9 cellular contexts compared by ENCODE assay signal in genomic region chr6:41470341-41471063, GRCh38.
DNase-seq lines count a peak whose midpoint lies in the region; ATAC-seq and TF ChIP-seq lines count a peak whose summit lies in the region.
"Had no signal": no experiment of that assay in that cellular context is flagged by ENCODE, and none has a peak within 500 bp of the region (broad histone marks: within the 10 kb centered on the region; RNA-seq: fewer than 3 reads in every experiment).

No MANE protein-coding gene starts in this region.

- H2BK20ac ChIP-seq in H9 (ENCODE audit: low read depth, low read length, poor library complexity, severe bottlenecking) = no peak overlapping the region

- no peak overlapping the region for H3T11ph ChIP-seq in H9 (ENCODE audit: low read length)

- no peaks in the 10 kb centered on the region for H3K9me3 ChIP-seq in H9 (ENCODE audit: control insufficient read depth, low read depth, low read length)
- H3K9me3 ChIP-seq: spleen had no signal

- H4K91ac ChIP-seq in H9 (ENCODE audit: insufficient read length, low read depth, low read length) = no peak overlapping the region

- no peak overlapping the region for H3K23ac ChIP-seq in H9 (ENCODE audit: insufficient read length, low read depth, low read length)

- no peaks in the 10 kb centered on the region; a peak in 2 of 5 replicates for H3K9me3 Mint-ChIP-seq in H9
- no peaks in the 10 kb centered on the region for H3K9me3 Mint-ChIP-seq in activated T-cell treated with anti-CD3 and anti-CD28 coated beads, Interleukin-2, amount 50 U/mL, for 4 hours

- H3K4me1 Mint-ChIP-seq in H9 = peaks cover 34 to 47% of the 10 kb centered on the region in 2 experiments
- peaks cover 8% of the 10 kb centered on the region for H3K4me1 Mint-ChIP-seq in activated T-cell treated with anti-CD3 and anti-CD28 coated beads, Interleukin-2, amount 50 U/mL, for 4 hours (ENCODE audit: low read depth)

- peak overlapping the region; percentile 62 to 83 for H3K4me3 Mint-ChIP-seq in H9
- H3K4me3 Mint-ChIP-seq in activated T-cell treated with anti-CD3 and anti-CD28 coated beads, Interleukin-2, amount 50 U/mL, for 4 hours = peak overlapping the region; percentile 76

- H3K56ac ChIP-seq in H9 (ENCODE audit: insufficient read length, low read depth, low read length) = no peak overlapping the region

- peak overlapping the region; percentile 48 for H3K14ac ChIP-seq in H9 (ENCODE audit: insufficient read depth, low read length)

- no peak overlapping the region for H2BK15ac ChIP-seq in H9 (ENCODE audit: low read depth, low read length)

- peaks cover 8% of the 10 kb centered on the region; the same call in 1 of the 2 replicates for H3K4me1 ChIP-seq in H9 (ENCODE audit: insufficient read depth, low read length)

- POLR2A ChIA-PET in HEK293T (lab: Yijun Ruan, JAX) = no interaction called here

- H3K27ac ChIP-seq in H9 (ENCODE audit: insufficient read length, low read depth, low read length) (no peak overlapping the region), substantia nigra (ENCODE audit: low read depth, low read length, poor library complexity, severe bottlenecking) (no peak overlapping the region)
- H3K27ac ChIP-seq: spleen had no signal

- H3K9ac ChIP-seq in H9 (ENCODE audit: extremely low read depth, insufficient read length, low read length) = no peak overlapping the region

- H2AK5ac ChIP-seq in H9 (ENCODE audit: insufficient read length, low read length) = no peak overlapping the region

- no peak for DNase-seq in H9
- DNase-seq in activated T-cell treated with anti-CD3 and anti-CD28 coated beads, Interleukin-2, amount 50 U/mL, for 4 hours = no peak
- DNase-seq in hepatic stellate cell (ENCODE audit: low spot score) = peak; percentile 60
- DNase-seq in stimulated activated CD4-positive, alpha-beta T cell treated with anti-CD3 and anti-CD28 coated beads, Interleukin-1b, Interleukin-23, amount 100 ng/mL, for 48 hours = peak; percentile 16
- no peak for DNase-seq in HEK293T (ENCODE audit: extremely low spot score)
- no peak for DNase-seq in substantia nigra (lab: John Stamatoyannopoulos, UW)
- DNase-seq: spleen had no signal

- peaks cover 98% of the 10 kb centered on the region for H3K27me3 Mint-ChIP-seq in H9 (ENCODE audit: low read depth)
- H3K27me3 Mint-ChIP-seq in activated T-cell treated with anti-CD3 and anti-CD28 coated beads, Interleukin-2, amount 50 U/mL, for 4 hours (ENCODE audit: low read depth) = peaks cover 67% of the 10 kb centered on the region

- no peak overlapping the region for H3K4ac ChIP-seq in H9 (ENCODE audit: low read depth, low read length)

- no peaks in the 10 kb centered on the region for H3K79me1 ChIP-seq in H9 (ENCODE audit: insufficient read depth, low read depth, low read length, poor library complexity, severe bottlenecking)

- no peak overlapping the region for H3K27ac Mint-ChIP-seq in H9

- no peak overlapping the region for H4K8ac ChIP-seq in H9 (replicated peaks; ENCODE audit: insufficient read length, low read depth, low read length)

- no peaks in the 10 kb centered on the region for H3K79me2 ChIP-seq in H9 (ENCODE audit: insufficient read depth, low read length)

- no peaks in the 10 kb centered on the region; a peak in 1 of 7 replicates for H3K36me3 Mint-ChIP-seq in H9 (ENCODE audit: insufficient read depth in 1 of 3, low read depth in 3 of 3)
- no peaks in the 10 kb centered on the region for H3K36me3 Mint-ChIP-seq in activated T-cell treated with anti-CD3 and anti-CD28 coated beads, Interleukin-2, amount 50 U/mL, for 4 hours (ENCODE audit: insufficient read depth)

- no peak overlapping the region for H2BK12ac ChIP-seq in H9 (ENCODE audit: insufficient read length, low read depth, low read length)

- WGBS in H9 (ENCODE audit: extremely low coverage, insufficient read length, low lambda C conversion rate) = no CpG with 5 or more reads among the region's 60 CpGs

- no peak overlapping the region for H3K18ac ChIP-seq in H9 (ENCODE audit: insufficient read length, low read depth, low read length)

- no peak overlapping the region for H2AFZ ChIP-seq in H9 (ENCODE audit: low read length)

- H3K23me2 ChIP-seq in H9 (ENCODE audit: insufficient read length, low read depth, low read length, poor library complexity, severe bottlenecking) = peaks cover 13% of the 10 kb centered on the region

- TF ChIP-seq CTCF in H9 (conservative IDR thresholded peaks at IDR 0.05) = no peak

- no peak overlapping the region for H2BK120ac ChIP-seq in H9 (ENCODE audit: low read depth, low read length, poor library complexity, severe bottlenecking)

- peaks cover 25% of the 10 kb centered on the region; the same call in 1 of the 2 replicates for H3K27me3 ChIP-seq in H9 (ENCODE audit: insufficient read depth, low read length)

- ATAC-seq in activated T-cell treated with anti-CD3 and anti-CD28 coated beads, Interleukin-2, amount 50 U/mL, for 4 hours = peak; percentile 55 to 60
- ATAC-seq in GM21360 (IDR thresholded peaks at IDR 0.05; ENCODE audit: unreplicated experiment) (no peak), HG03565 (IDR thresholded peaks at IDR 0.05; ENCODE audit: unreplicated experiment) (no peak)

- H3K4me2 ChIP-seq in H9 (ENCODE audit: insufficient read depth, insufficient read length, low read length) = peak overlapping the region; percentile 77

- H2BK5ac ChIP-seq in H9 (ENCODE audit: insufficient read length, low read length) = no peak overlapping the region

- CTCF ChIA-PET in HEK293T (lab: Yijun Ruan, JAX) = interaction anchor here (1.0 kb wide), 1 partner anchor 20 kb away, joined by 3 read pairs; no protein-coding TSS in a partner anchor

- no peak overlapping the region for H4K5ac ChIP-seq in H9 (ENCODE audit: insufficient read length, low read depth, low read length)

- H4K20me1 ChIP-seq in H9 (ENCODE audit: control insufficient read depth, insufficient read depth, insufficient read length) = no peaks in the 10 kb centered on the region

TF ChIP-seq in HEK293T, 16 proteins besides CTCF, POLR2A, EP300 and RAD21:
- no peak for TF ChIP-seq FOXA1 (IDR thresholded peaks at IDR 0.05)
- TF ChIP-seq SP1 (IDR thresholded peaks at IDR 0.05) = no peak
- no peak for TF ChIP-seq FOXM1 (IDR thresholded peaks at IDR 0.05; ENCODE audit: borderline replicate concordance)
- no peak for TF ChIP-seq SUZ12 (IDR thresholded peaks at IDR 0.05)
- TF ChIP-seq NFRKB (IDR thresholded peaks at IDR 0.05) = no peak
- TF ChIP-seq CTBP1 (IDR thresholded peaks at IDR 0.05; ENCODE audit: borderline replicate concordance) = no peak
- TF ChIP-seq HDGF (IDR thresholded peaks at IDR 0.05; ENCODE audit: borderline replicate concordance) = no peak
- no peak for TF ChIP-seq LEF1 (IDR thresholded peaks at IDR 0.05; ENCODE audit: borderline replicate concordance)
- TF ChIP-seq ARNT (IDR thresholded peaks at IDR 0.05) = no peak
- no peak for TF ChIP-seq ELF4 (IDR thresholded peaks at IDR 0.05)
- TF ChIP-seq, protein P1, sequence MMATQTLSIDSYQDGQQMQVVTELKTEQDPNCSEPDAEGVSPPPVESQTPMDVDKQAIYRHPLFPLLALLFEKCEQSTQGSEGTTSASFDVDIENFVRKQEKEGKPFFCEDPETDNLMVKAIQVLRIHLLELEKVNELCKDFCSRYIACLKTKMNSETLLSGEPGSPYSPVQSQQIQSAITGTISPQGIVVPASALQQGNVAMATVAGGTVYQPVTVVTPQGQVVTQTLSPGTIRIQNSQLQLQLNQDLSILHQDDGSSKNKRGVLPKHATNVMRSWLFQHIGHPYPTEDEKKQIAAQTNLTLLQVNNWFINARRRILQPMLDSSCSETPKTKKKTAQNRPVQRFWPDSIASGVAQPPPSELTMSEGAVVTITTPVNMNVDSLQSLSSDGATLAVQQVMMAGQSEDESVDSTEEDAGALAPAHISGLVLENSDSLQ (IDR thresholded peaks at IDR 0.05) = no peak
- TF ChIP-seq BHLHE40 (IDR thresholded peaks at IDR 0.05; ENCODE audit: borderline replicate concordance) = no peak
- no peak for TF ChIP-seq L3MBTL2 (conservative IDR thresholded peaks at IDR 0.05)
- no peak for TF ChIP-seq ZNF384 (IDR thresholded peaks at IDR 0.05)
- no peak for TF ChIP-seq TARDBP (IDR thresholded peaks at IDR 0.05)

Comparison
In these comparisons a context has a peak if more than half of its experiments do, and no peak if none do; other contexts are left out.
1. DNase-seq: peak in hepatic stellate cell (single experiment) and stimulated activated CD4-positive, alpha-beta T cell treated with anti-CD3 and anti-CD28 coated beads, Interleukin-1b, Interleukin-23, amount 100 ng/mL, for 48 hours (single experiment); none in H9 (single experiment), activated T-cell treated with anti-CD3 and anti-CD28 coated beads, Interleukin-2, amount 50 U/mL, for 4 hours (single experiment), HEK293T (single experiment) and substantia nigra (0 of 49).
2. ATAC-seq: peak in activated T-cell treated with anti-CD3 and anti-CD28 coated beads, Interleukin-2, amount 50 U/mL, for 4 hours (2 of 2); none in GM21360 (single experiment) and HG03565 (single experiment).